ENCODE assay signal across 8 cellular contexts in genomic region chr5:69601947-69602346, GRCh38. TPM values are rescaled to one million over a fixed set of nuclear protein-coding genes. Genes with fewer than 3 reads are reported as not detected.
DNase-seq lines count a peak whose midpoint lies in the region; ATAC-seq, FAIRE-seq and TF ChIP-seq lines count a peak whose summit lies in the region.
"Not testable (repeated sequence)": the region's sequence is repeated elsewhere in the genome, so short reads cannot be mapped to it uniquely, and the experiment has no call there.

No MANE protein-coding gene starts in this region.

- not testable (repeated sequence) for H3K27me3 ChIP-seq in right lobe of liver

- DNase-seq in GM12891 (ENCODE audit: insufficient read length, low spot score); right lobe of liver: not testable (repeated sequence)

- not testable (repeated sequence) for H3K4me3 ChIP-seq in right lobe of liver

- H3K9me3 ChIP-seq in right lobe of liver = not testable (repeated sequence)

- FAIRE-seq in GM12891 (lab: Jason Lieb, UNC) = not testable (repeated sequence)

- ATAC-seq in GM18868 (IDR thresholded peaks at IDR 0.05; ENCODE audit: unreplicated experiment) = peak; percentile 96
- ATAC-seq in GM19467 (IDR thresholded peaks at IDR 0.05; ENCODE audit: unreplicated experiment) = peak; percentile 92
- peak; percentile 78 for ATAC-seq in GM21717 (IDR thresholded peaks at IDR 0.05; ENCODE audit: unreplicated experiment)
- peak; percentile 90 for ATAC-seq in HG02870 (IDR thresholded peaks at IDR 0.05; ENCODE audit: unreplicated experiment)
- peak; percentile 88 for ATAC-seq in HG03108 (IDR thresholded peaks at IDR 0.05; ENCODE audit: unreplicated experiment)
- peak; percentile 77 for ATAC-seq in HG03565 (IDR thresholded peaks at IDR 0.05; ENCODE audit: unreplicated experiment)
- peak in 3 of 4 donors; percentile 21 to 53 (median 28) for ATAC-seq in right lobe of liver

- not testable (repeated sequence) for H3K36me3 ChIP-seq in right lobe of liver

- not testable (repeated sequence) for H3K4me1 ChIP-seq in right lobe of liver

- not testable (repeated sequence) for TF ChIP-seq POLR2A in GM12891 (IDR thresholded peaks at IDR 0.05; ENCODE audit: low read depth, low read length); right lobe of liver (IDR thresholded peaks at IDR 0.05)

- not testable (repeated sequence) for H3K27ac ChIP-seq in right lobe of liver

- no CpG with 5 or more reads among the region's 6 CpGs for whole genome bisulfite sequencing in right lobe of liver (ENCODE audit: insufficient coverage, low coverage, low lambda C conversion rate, missing lambda C conversion rate)

- intact Hi-C loops in right lobe of liver (cut with DNase I) = not testable (repeated sequence)

- not testable (repeated sequence) for TF ChIP-seq CTCF in right lobe of liver (IDR thresholded peaks at IDR 0.05)

TF ChIP-seq in GM12891, 5 proteins besides CTCF, POLR2A, EP300 and RAD21:
- TF ChIP-seq SPI1 (IDR thresholded peaks at IDR 0.05; ENCODE audit: low read depth, low read length) = peak; percentile 56

RNA-seq across cellular contexts. Expression of gene GTF2H2C, which starts 42.0 kb away (rescaled TPM):
- 19.3 TPM for polyA plus RNA-seq in GM12891 (2012; ENCODE audit: low read depth, missing spikeins)
- total RNA-seq in right lobe of liver = 10 to 100 TPM; 11.8 to 17.2 (median 13.4) TPM

Comparison
In these comparisons a context has a peak if more than half of its experiments do, and no peak if none do; other contexts are left out.
1. ATAC-seq: peak in every context shown above with its lines; median percentile 96 in GM18868; 92 in GM19467; 90 in HG02870; 88 in HG03108; 78 in GM21717; 77 in HG03565; 28 in right lobe of liver.